20 cellular contexts compared by ENCODE assay signal in genomic region chr1:64755356-64755755, GRCh38. TPM values are rescaled to one million over a fixed set of nuclear protein-coding genes. Genes with fewer than 3 reads are reported as not detected.
A peak's percentile ranks its signal among the peaks of the same experiment; 100 is the strongest.
DNase-seq lines count a peak whose midpoint lies in the region; ATAC-seq, FAIRE-seq and TF ChIP-seq lines count a peak whose summit lies in the region.
"Had no signal": no experiment of that assay in that cellular context is flagged by ENCODE, and none has a peak within 500 bp of the region (broad histone marks: within the 10 kb centered on the region; RNA-seq: fewer than 3 reads in every experiment).

No MANE protein-coding gene starts in this region.

- in situ Hi-C loops in K562 (cut with MboI) = no loop called here
- in situ Hi-C loops in transverse colon (cut with MboI; ENCODE audit: low pct_ligation_motif_present in 1 of 4, low pct_unique_long_range_greater_than_20kb in 1 of 4, low sequenced_read_pairs in 3 of 4) = no loop called here

- BruUV-seq in K562 (replicated peaks; lab: Mats Ljungman, UMichigan) = no TSS peak

- no peak for FAIRE-seq in K562 (lab: Jason Lieb, UNC)
- FAIRE-seq: GM12892 had no signal

- no peaks in the 10 kb centered on the region for H3K9me2 ChIP-seq in hepatocyte (replicated peaks; ENCODE audit: insufficient read depth)

- H3K4me3 ChIP-seq in K562 (no peak overlapping the region), hepatocyte (no peak overlapping the region), transverse colon (no peak overlapping the region)
- H3K4me3 ChIP-seq: suprapubic skin had no signal

- H3K79me2 ChIP-seq in K562 (ENCODE audit: control insufficient read depth, insufficient read depth, low read length) (no peaks in the 10 kb centered on the region), hepatocyte (peaks cover 88% of the 10 kb centered on the region)

- POLR2A ChIA-PET in K562 (lab: Yijun Ruan, JAX) = interaction anchor here (1.4 kb wide), 1 partner anchor 10 kb away, joined by 5 read pairs; no protein-coding TSS in a partner anchor

- intact Hi-C loops in K562 (cut with micrococcal nuclease) (no loop called here), transverse colon (cut with DNase I; ENCODE audit: low total_unique reads) (no loop called here)

- H3K36me3 ChIP-seq in K562 (ENCODE audit: control insufficient read depth, insufficient read depth, low read length) = no peaks in the 10 kb centered on the region
- no peaks in the 10 kb centered on the region for H3K36me3 ChIP-seq in hepatocyte (replicated peaks; ENCODE audit: insufficient read depth, low read depth)
- H3K36me3 ChIP-seq in transverse colon = no peaks in the 10 kb centered on the region
- H3K36me3 ChIP-seq: suprapubic skin had no signal

- H3K4me2 ChIP-seq in K562 (ENCODE audit: insufficient read depth, low read length) (no peak overlapping the region), hepatocyte (peak overlapping the region; percentile 52)

- H3K27me3 ChIP-seq in K562 (ENCODE audit: control insufficient read depth in 2 of 2, insufficient read depth in 2 of 2, low read length in 2 of 2) (no peaks in the 10 kb centered on the region; a peak in 1 of 5 replicates), hepatocyte (no peaks in the 10 kb centered on the region), transverse colon (no peaks in the 10 kb centered on the region)
- H3K27me3 ChIP-seq: suprapubic skin had no signal

- peaks cover 0 to 14% of the 10 kb centered on the region in 2 experiments; a peak in 2 of 5 replicates for H3K4me1 ChIP-seq in K562 (replicated peaks in 1 of 2; ENCODE audit: control insufficient read depth in 2 of 2, insufficient read depth in 2 of 2, low read length in 2 of 2)
- H3K4me1 ChIP-seq in hepatocyte (ENCODE audit: insufficient read depth) = peaks cover 22% of the 10 kb centered on the region
- peaks cover 6 to 70% (median 44%) of the 10 kb centered on the region in 4 donors for H3K4me1 ChIP-seq in transverse colon
- H3K4me1 ChIP-seq: suprapubic skin had no signal

- H4K20me1 ChIP-seq in K562 (replicated peaks; ENCODE audit: control insufficient read depth, insufficient read depth, low read length) (no peaks in the 10 kb centered on the region), hepatocyte (ENCODE audit: insufficient read depth, poor library complexity, severe bottlenecking) (no peaks in the 10 kb centered on the region)

- no peak for TF ChIP-seq POLR2A in K562 (conservative IDR thresholded peaks at IDR 0.05)
- TF ChIP-seq POLR2A in transverse colon (IDR thresholded peaks at IDR 0.05) = peak; percentile 50

- no peak for TF ChIP-seq RAD21 in K562 (CRISPR knock-in tag; conservative IDR thresholded peaks at IDR 0.05 in 1 of 2, IDR thresholded peaks at IDR 0.05 in 1 of 2)

- TF ChIP-seq EP300 in K562 (IDR thresholded peaks at IDR 0.05; ENCODE audit: low read length) (no peak), transverse colon (IDR thresholded peaks at IDR 0.05; ENCODE audit: low read depth) (no peak)

- CTCF ChIA-PET in K562 (lab: Yijun Ruan, JAX; ENCODE audit: low intra/inter-chr PET ratio) = no interaction called here

- H2AFZ ChIP-seq in K562 (ENCODE audit: low read depth, low read length) = no peak overlapping the region
- H2AFZ ChIP-seq in hepatocyte = no peak overlapping the region

- H3K9me3 ChIP-seq in K562 (replicated peaks; ENCODE audit: control insufficient read depth, insufficient read depth, low read depth, low read length) (no peaks in the 10 kb centered on the region), hepatocyte (ENCODE audit: low read depth) (no peaks in the 10 kb centered on the region), transverse colon (no peaks in the 10 kb centered on the region)
- H3K9me3 ChIP-seq: suprapubic skin had no signal

- H3K9me1 ChIP-seq in K562 (ENCODE audit: control insufficient read depth, insufficient read depth, low read length) = no peaks in the 10 kb centered on the region

- no peak overlapping the region for H3K9ac ChIP-seq in K562 (ENCODE audit: insufficient read depth in 1 of 2, low read depth in 2 of 2, low read length in 2 of 2)

- 11% methylated on average over 2 of the region's 2 CpGs for WGBS in K562 (ENCODE audit: insufficient coverage, low coverage, missing lambda C conversion rate)
- 54% methylated on average over 2 of the region's 2 CpGs for WGBS in hepatocyte (ENCODE audit: low lambda C conversion rate, missing lambda C conversion rate)
- WGBS in transverse colon (ENCODE audit: low coverage in 1 of 2), 2 donors = 42 to 45% methylated on average over 2 of the region's 2 CpGs

- ATAC-seq in K562 = peak; percentile 32; the same call in 1 of the 3 replicates
- ATAC-seq: activated T-helper 17 cell treated with anti-CD3 and anti-CD28 coated beads, Interleukin-2, amount 50 U/mL, for 72 hours had no signal

- TF ChIP-seq CTCF in K562 (IDR thresholded peaks at IDR 0.05 in 2 of 3, conservative IDR thresholded peaks at IDR 0.05 in 1 of 3; ENCODE audit: insufficient read depth in 2 of 3, low read depth in 1 of 3, low read length in 3 of 3) = no peak
- TF ChIP-seq CTCF in hepatocyte (IDR thresholded peaks at IDR 0.05; ENCODE audit: poor library complexity) = no peak
- peak in 2 of 5 experiments; percentile 20 to 32 for TF ChIP-seq CTCF in transverse colon (IDR thresholded peaks at IDR 0.05)

- H3K27ac ChIP-seq in K562 (ENCODE audit: extremely low read depth, low read depth, low read length) (no peak overlapping the region), hepatocyte (peak overlapping the region; percentile 58), transverse colon (peak overlapping the region; percentile 69 to 81 (median 76))
- H3K27ac ChIP-seq: suprapubic skin had no signal

- DNase-seq in HT-29 (ENCODE audit: low spot score) = peak; percentile 58
- DNase-seq in K562 (ENCODE audit: extremely low read depth in 1 of 4, low spot score in 3 of 4) = no peak
- DNase-seq in hepatocyte (ENCODE audit: low spot score) = no peak
- peak; percentile 39 for DNase-seq in transverse colon
- DNase-seq in NCI-H524 treated with DMSO at 0.1 percent for 48 hours (lab: John Stamatoyannopoulos, UW) = no peak
- no peak for DNase-seq in NCI-H2029 treated with DMSO at 0.1 percent for 48 hours (lab: John Stamatoyannopoulos, UW)
- DNase-seq in T-helper 2 cell = no peak
- DNase-seq: activated CD4-positive, alpha-beta T cell treated with anti-CD3 and anti-CD28 coated beads for 48 hours; activated naive CD8-positive, alpha-beta T cell treated with anti-CD3 and anti-CD28 coated beads for 36 hours; CD8-positive, alpha-beta memory T cell; DND-41; head of caudate nucleus; naive B cell; NCI-H1417 treated with DMSO at 0.1 percent for 48 hours; NCI-H2171; NCI-H774; T-helper 1 cell had no signal

TF ChIP-seq in K562, 482 proteins besides CTCF, POLR2A, EP300 and RAD21:
- TF ChIP-seq KAT7 (CRISPR knock-in tag; IDR thresholded peaks at IDR 0.05; ENCODE audit: borderline replicate concordance) (no peak), ARID1B (IDR thresholded peaks at IDR 0.05) (0 out of 2 replicates have a peak, but pooled peaks have one; percentile 11)
TF ChIP-seq in K562: peak in this region for 1.

RNA-seq across cellular contexts. Expression of gene RAVER2, which starts 10.5 kb away (rescaled TPM):
- total RNA-seq in HT-29 (2014; rRNA removed; shearing (Covaris generic)) = 12.3 and 12.7 TPM in 2 replicates
- total RNA-seq in K562 (2011; cell fraction: chromatin; rRNA removed; ENCODE audit: low replicate concordance) = 2.0 and 5.7 TPM in 2 replicates
- total RNA-seq in K562 (2011; cell fraction: nucleolus; rRNA removed) = 0.83 and 1.6 TPM in 2 replicates
- 3.0 and 5.2 TPM in 2 replicates for total RNA-seq in K562 (2011; cell fraction: nucleoplasm; rRNA removed)
- total RNA-seq in K562 (2014; rRNA removed) (4.9 and 5.3 TPM in 2 replicates), K562 (2014; rRNA removed; fragmentation: Illumina TruSeq; extraction: Trizol) (5.9 and 6.1 TPM in 2 replicates), K562 (2015; rRNA removed; fragmentation: Illumina TruSeq; extraction: Trizol) (4.0 and 4.5 TPM in 2 replicates), K562 (2021) (4.4 and 4.8 TPM in 2 replicates), hepatocyte (28.6 and 30.5 TPM in 2 replicates), transverse colon (10 to 100 TPM; 46.8 to 94.5 (median 71.0) TPM)
- polyA plus RNA-seq in K562 (2011; rRNA removed) (3.8 and 11.0 TPM in 2 replicates), K562 (2014; fragmentation: Illumina TruSeq; extraction: Trizol) (4.9 and 6.1 TPM in 2 replicates), K562 (2014; fragmentation: Nextera tagmentation; extraction: Ambion mirVana) (1 to 10 TPM; 1.8 to 2.1 TPM), K562 (2014; rRNA removed) (4.3 and 4.8 TPM in 2 replicates), hepatocyte (7.9 and 14.1 TPM in 2 replicates)
- polyA plus RNA-seq in K562 (2011; cell fraction: cytosol; rRNA removed) = 0.79 and 5.8 TPM in 2 replicates
- polyA plus RNA-seq in K562 (2011; cell fraction: nucleus; rRNA removed) = 2.8 and 13.3 TPM in 2 replicates
- polyA plus RNA-seq in K562 (2012) = 2.8 and 4.4 TPM in 2 replicates
- polyA minus RNA-seq in K562 (2011; rRNA and poly(A)+ RNA removed) = 4.5 and 16.6 TPM in 2 replicates
- 1.6 and 4.5 TPM in 2 replicates for polyA minus RNA-seq in K562 (2011; cell fraction: cytosol; rRNA and poly(A)+ RNA removed)
- polyA minus RNA-seq in K562 (2011; cell fraction: nucleus; rRNA and poly(A)+ RNA removed) = 2.0 and 10.1 TPM in 2 replicates

Comparison
In these comparisons a context has a peak if more than half of its experiments do, and no peak if none do; other contexts are left out.
1. DNase-seq: peak in HT-29 (single experiment) and transverse colon (single experiment); none in K562 (0 of 4), hepatocyte (single experiment), NCI-H524 treated with DMSO at 0.1 percent for 48 hours (single experiment), NCI-H2029 treated with DMSO at 0.1 percent for 48 hours (single experiment) and T-helper 2 cell (0 of 5).